ENCODE assay signal across 17 cellular contexts in the genomic region with DNA sequence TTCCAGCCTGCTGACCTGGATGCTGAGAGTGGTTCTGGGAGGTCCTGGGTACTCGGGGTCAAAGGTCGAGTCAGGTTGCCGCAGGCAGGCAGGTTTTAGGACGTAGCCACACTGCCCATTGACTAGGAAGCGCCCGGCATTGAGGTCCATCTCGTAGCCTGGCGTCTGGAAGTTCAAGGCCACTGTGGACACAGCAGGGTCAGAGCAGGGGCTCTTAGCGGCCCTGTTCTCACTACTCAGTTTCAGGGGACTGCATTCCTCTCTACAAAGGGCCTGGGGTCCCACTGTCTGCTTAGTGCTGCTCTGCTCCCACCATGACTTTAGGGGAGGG. TPM values are rescaled to one million over a fixed set of nuclear protein-coding genes. Genes with fewer than 3 reads are reported as not detected.
DNase-seq lines count a peak whose midpoint lies in the region; ATAC-seq and TF ChIP-seq lines count a peak whose summit lies in the region.
"Had no signal": no experiment of that assay in that cellular context is flagged by ENCODE, and none has a peak within 500 bp of the region (broad histone marks: within the 10 kb centered on the region; RNA-seq: fewer than 3 reads in every experiment).

No MANE protein-coding gene starts in this region.

- H3K4me3 Mint-ChIP-seq in memory B cell: peak overlapping the region; percentile 8
- H3K4me3 Mint-ChIP-seq: CD8-positive, alpha-beta memory T cell; HFFc6 had no signal

- ATAC-seq in memory B cell (ENCODE audit: low read depth): no peak

- no peak for DNase-seq in ascending aorta (ENCODE audit: low spot score in 2 of 2)
- DNase-seq in memory B cell (ENCODE audit: low spot score in 2 of 2): no peak
- no peak for DNase-seq in tibial artery
- DNase-seq in GM13977 (ENCODE audit: low spot score): no peak
- no peak for DNase-seq in suprapubic skin (ENCODE audit: low spot score in 2 of 2)
- DNase-seq: BE2C; CD8-positive, alpha-beta memory T cell; GOT3; HFFc6; MG63; NCI-H1092 treated with DMSO at 0.1 percent for 48 hours; NCI-H1694; NCI-H446; NCI-H748 treated with DMSO at 0.1 percent for 48 hours; PC-9 had no signal

- no peak for TF ChIP-seq CTCF in ascending aorta (IDR thresholded peaks at IDR 0.05)
- TF ChIP-seq CTCF in tibial artery (IDR thresholded peaks at IDR 0.05): no peak
- TF ChIP-seq CTCF in GM13977 (IDR thresholded peaks at IDR 0.05; ENCODE audit: extremely low read depth, insufficient read depth, missing control alignments): no peak
- TF ChIP-seq CTCF in suprapubic skin (IDR thresholded peaks at IDR 0.05): no peak

- H3K4me3 ChIP-seq in ascending aorta (no peak overlapping the region), tibial artery (no peak overlapping the region), suprapubic skin (no peak overlapping the region)
- H3K4me3 ChIP-seq: MG63, PC-9, SK-N-MC had no signal

- TF ChIP-seq EP300 in suprapubic skin (IDR thresholded peaks at IDR 0.05): no peak

- intact Hi-C loops in ascending aorta (cut with DNase I): no loop called here
- intact Hi-C loops in tibial artery (cut with DNase I; ENCODE audit: low total_unique reads): no loop called here

- H3K4me1 ChIP-seq in ascending aorta (peaks cover 8 to 26% of the 10 kb centered on the region in 2 donors), tibial artery (peaks cover 4 to 54% (median 33%) of the 10 kb centered on the region in 4 donors), suprapubic skin (peaks cover 22% of the 10 kb centered on the region)
- H3K4me1 ChIP-seq: BE2C had no signal

- no peak for TF ChIP-seq POLR2A in suprapubic skin (IDR thresholded peaks at IDR 0.05)

- H3K36me3 Mint-ChIP-seq in memory B cell: peaks cover under 1% of the 10 kb centered on the region

- H3K27me3 Mint-ChIP-seq in memory B cell: peaks cover 6% of the 10 kb centered on the region

- peak overlapping the region; percentile 81 for H3K27ac ChIP-seq in ascending aorta
- H3K27ac ChIP-seq in tibial artery: peak overlapping the region; percentile 87 to 91
- no peak overlapping the region for H3K27ac ChIP-seq in suprapubic skin
- H3K27ac ChIP-seq: HL-60, PC-9, SK-N-MC had no signal

- H3K27ac Mint-ChIP-seq in memory B cell: no peak overlapping the region
- H3K27ac Mint-ChIP-seq: HFFc6 had no signal

- H3K27me3 ChIP-seq in ascending aorta: no peaks in the 10 kb centered on the region
- H3K27me3 ChIP-seq in tibial artery: no peaks in the 10 kb centered on the region
- no peaks in the 10 kb centered on the region for H3K27me3 ChIP-seq in suprapubic skin
- H3K27me3 ChIP-seq: BE2C, MG63 had no signal

- H3K36me3 ChIP-seq in ascending aorta: peaks cover 52 to 66% of the 10 kb centered on the region in 2 donors
- peaks cover 36 to 73% (median 66%) of the 10 kb centered on the region in 3 donors for H3K36me3 ChIP-seq in tibial artery
- peaks cover 25% of the 10 kb centered on the region for H3K36me3 ChIP-seq in suprapubic skin

- no CpG with 5 or more reads among the region's 9 CpGs for WGBS in suprapubic skin

- peaks cover 4% of the 10 kb centered on the region for H3K4me1 Mint-ChIP-seq in memory B cell
- H3K4me1 Mint-ChIP-seq: CD8-positive, alpha-beta memory T cell had no signal

- in situ Hi-C loops in GM13977 (cut with MboI; ENCODE audit: low pct_unique_long_range_greater_than_20kb, low sequenced_read_pairs, unreplicated experiment): no loop called here

- H3K9me3 ChIP-seq in ascending aorta: no peaks in the 10 kb centered on the region
- no peaks in the 10 kb centered on the region for H3K9me3 ChIP-seq in tibial artery
- H3K9me3 ChIP-seq in suprapubic skin: no peaks in the 10 kb centered on the region
- H3K9me3 ChIP-seq: BE2C, MG63 had no signal

- no peaks in the 10 kb centered on the region for H3K9me3 Mint-ChIP-seq in memory B cell
- H3K9me3 Mint-ChIP-seq: CD8-positive, alpha-beta memory T cell; HFFc6 had no signal

RNA-seq across cellular contexts. Expression of gene PLCD3, which starts 18.9 kb away (rescaled TPM):
- 65.5 TPM for total RNA-seq in ascending aorta
- 10 to 100 TPM; 44.7 to 87.1 (median 58.3) TPM for total RNA-seq in suprapubic skin

RNA-seq across cellular contexts. Expression of gene ACBD4, which starts 22.1 kb away (rescaled TPM):
- total RNA-seq in ascending aorta (14.7 TPM), suprapubic skin (10 to 100 TPM in 2 of 4 donors, 1 to 10 TPM in 2; 6.2 to 37.7 (median 10.9) TPM)

RNA-seq across cellular contexts. Expression of gene HEXIM1, which starts 34.9 kb away (rescaled TPM):
- 23.7 TPM for total RNA-seq in ascending aorta
- total RNA-seq in suprapubic skin: 10 to 100 TPM; 23.1 to 35.6 (median 27.8) TPM

RNA-seq across cellular contexts. Expression of gene HEXIM2, which starts 48.3 kb away (rescaled TPM):
- total RNA-seq in ascending aorta: 1.4 TPM
- total RNA-seq in suprapubic skin: 10 to 100 TPM in 1 of 4 donors, 1 to 10 TPM in 3; 2.2 to 10.4 (median 4.4) TPM

RNA-seq across cellular contexts. Expression of gene NMT1, which starts 52.3 kb away (rescaled TPM):
- total RNA-seq in ascending aorta (89.7 TPM), suprapubic skin (10 to 100 TPM; 53.2 to 73.3 (median 65.9) TPM)
